23 cellular contexts compared by ENCODE assay signal in the genomic region with DNA sequence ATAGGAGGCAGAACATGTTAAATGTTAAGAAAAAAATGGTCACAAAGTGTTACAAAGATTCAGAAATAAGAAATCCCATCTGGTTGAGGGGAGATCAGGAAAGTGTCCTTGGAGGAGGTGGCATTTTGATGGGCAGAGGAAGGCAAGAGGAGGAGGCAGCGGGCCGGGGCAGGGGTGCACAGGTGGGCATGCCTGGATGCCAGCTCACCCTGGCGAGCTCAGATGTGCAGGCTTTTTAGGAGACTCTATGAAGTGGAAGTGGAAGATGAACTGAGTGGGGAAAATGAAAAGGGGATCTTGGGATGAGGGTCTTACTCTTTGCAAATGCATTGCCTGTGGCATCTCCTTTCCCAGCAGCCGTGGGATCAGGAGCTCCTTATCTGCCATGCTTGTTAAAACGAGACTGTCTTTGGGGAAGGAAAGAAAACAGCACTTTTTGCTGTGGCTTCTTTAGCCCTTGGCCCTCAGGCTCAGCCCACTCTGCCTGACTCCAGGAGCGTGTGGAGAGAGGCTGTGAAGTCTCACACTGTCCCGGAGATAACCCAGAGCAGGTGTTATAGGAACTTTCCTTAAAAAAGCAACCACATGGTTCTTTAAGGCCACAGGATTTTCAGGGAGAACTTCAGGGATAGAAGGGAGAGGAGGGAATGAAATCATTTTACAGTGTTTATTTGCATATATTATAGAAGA.
A peak's percentile ranks its signal among the peaks of the same experiment; 100 is the strongest.
DNase-seq lines count a peak whose midpoint lies in the region; ATAC-seq and TF ChIP-seq lines count a peak whose summit lies in the region.
"Had no signal": no experiment of that assay in that cellular context is flagged by ENCODE, and none has a peak within 500 bp of the region (broad histone marks: within the 10 kb centered on the region; RNA-seq: fewer than 3 reads in every experiment).

No MANE protein-coding gene starts in this region.

- POLR2A ChIA-PET in activated CD4-positive, alpha-beta T cell treated with anti-CD3 and anti-CD28 coated beads for 36 hours (lab: Charles Lee): no interaction called here

- H3K36me3 ChIP-seq in body of pancreas (replicated peaks in 1 of 2; ENCODE audit: insufficient read depth in 1 of 2, low read depth in 2 of 2): no peaks in the 10 kb centered on the region
- H3K36me3 ChIP-seq in mesendoderm (ENCODE audit: control insufficient read depth, insufficient read depth, low read length): peaks cover 2% of the 10 kb centered on the region
- H3K36me3 ChIP-seq in upper lobe of left lung: peaks cover 0 to 32% (median 2%) of the 10 kb centered on the region in 4 donors

- intact Hi-C loops in activated CD4-positive, alpha-beta T cell treated with anti-CD3 and anti-CD28 coated beads, Interleukin-2, amount 10 ng/mL, durations not matched to agents 24 days and 14 days (cut with micrococcal nuclease): no loop called here
- intact Hi-C loops in activated CD4-positive, alpha-beta T cell treated with anti-CD3 and anti-CD28 coated beads for 36 hours (cut with DNase I, micrococcal nuclease): no loop called here
- intact Hi-C loops in body of pancreas (cut with DNase I): no loop called here

- peaks cover 7% of the 10 kb centered on the region for H3K4me1 Mint-ChIP-seq in activated CD4-positive, alpha-beta T cell treated with anti-CD3 and anti-CD28 coated beads, Interleukin-2, amount 10 ng/mL, durations not matched to agents 24 days and 14 days
- peaks cover 20% of the 10 kb centered on the region for H3K4me1 Mint-ChIP-seq in activated CD4-positive, alpha-beta T cell treated with anti-CD3 and anti-CD28 coated beads for 36 hours

- WGBS in body of pancreas, 2 donors: 58 to 69% methylated on average over 7 of the region's 7 CpGs
- no CpG with 5 or more reads among the region's 7 CpGs for WGBS in mesendoderm (ENCODE audit: extremely low coverage, insufficient coverage, low lambda C conversion rate)
- 83 to 86% methylated on average over 7 of the region's 7 CpGs for WGBS in upper lobe of left lung, 2 donors

- H3K4me1 ChIP-seq in body of pancreas (peaks cover 64% of the 10 kb centered on the region), mesendoderm (ENCODE audit: control insufficient read depth, low read depth, low read length) (no peaks in the 10 kb centered on the region), upper lobe of left lung (peaks cover 10 to 30% (median 22%) of the 10 kb centered on the region in 4 donors)

- H3K27ac ChIP-seq in body of pancreas (peak overlapping the region in 3 of 4 donors; percentile 20 to 71 (median 62)), mesendoderm (ENCODE audit: low read depth, low read length) (peak overlapping the region; percentile 48), upper lobe of left lung (peak overlapping the region in 3 of 4 donors; percentile 3 to 48 (median 35))
- H3K27ac ChIP-seq: PC-9 had no signal

- no peak overlapping the region for H3K9ac ChIP-seq in mesendoderm (ENCODE audit: low read length)

- peaks cover 8% of the 10 kb centered on the region for H3K79me1 ChIP-seq in mesendoderm (ENCODE audit: low read length)

- TF ChIP-seq CTCF in body of pancreas (IDR thresholded peaks at IDR 0.05) (no peak), upper lobe of left lung (IDR thresholded peaks at IDR 0.05) (no peak)

- H3K79me2 ChIP-seq in mesendoderm (ENCODE audit: control insufficient read depth, insufficient read depth, low read length): no peaks in the 10 kb centered on the region

- H3K18ac ChIP-seq in mesendoderm (ENCODE audit: low read length): no peak overlapping the region

- no peaks in the 10 kb centered on the region for H3K9me3 Mint-ChIP-seq in activated CD4-positive, alpha-beta T cell treated with anti-CD3 and anti-CD28 coated beads, Interleukin-2, amount 10 ng/mL, durations not matched to agents 24 days and 14 days
- no peaks in the 10 kb centered on the region for H3K9me3 Mint-ChIP-seq in activated CD4-positive, alpha-beta T cell treated with anti-CD3 and anti-CD28 coated beads for 36 hours (ENCODE audit: low read depth)
- H3K9me3 Mint-ChIP-seq: activated naive CD8-positive, alpha-beta T cell treated with anti-CD3 and anti-CD28 coated beads, Interleukin-2, amount 50 U/mL, for 24 hours; activated T-cell treated with anti-CD3 and anti-CD28 coated beads, Interleukin-2, amount 50 U/mL, for 4 hours; stimulated activated effector memory CD8-positive, alpha-beta T cell treated with anti-CD3 and anti-CD28 coated beads, Interleukin-12 subunit alpha, Interleukin-12 subunit beta, amount 100 ng/mL, for 72 hours had no signal

- no peaks in the 10 kb centered on the region for H3K27me3 Mint-ChIP-seq in activated CD4-positive, alpha-beta T cell treated with anti-CD3 and anti-CD28 coated beads, Interleukin-2, amount 10 ng/mL, durations not matched to agents 24 days and 14 days
- H3K27me3 Mint-ChIP-seq in activated CD4-positive, alpha-beta T cell treated with anti-CD3 and anti-CD28 coated beads for 36 hours: no peaks in the 10 kb centered on the region
- H3K27me3 Mint-ChIP-seq: activated naive CD8-positive, alpha-beta T cell treated with anti-CD3 and anti-CD28 coated beads, Interleukin-2, amount 50 U/mL, for 24 hours had no signal

- H4K5ac ChIP-seq in mesendoderm (ENCODE audit: low read length): no peak overlapping the region

- no peak overlapping the region for H3K27ac Mint-ChIP-seq in activated CD4-positive, alpha-beta T cell treated with anti-CD3 and anti-CD28 coated beads, Interleukin-2, amount 10 ng/mL, durations not matched to agents 24 days and 14 days
- no peak overlapping the region for H3K27ac Mint-ChIP-seq in activated CD4-positive, alpha-beta T cell treated with anti-CD3 and anti-CD28 coated beads for 36 hours
- H3K27ac Mint-ChIP-seq: activated naive CD8-positive, alpha-beta T cell treated with anti-CD3 and anti-CD28 coated beads, Interleukin-2, amount 50 U/mL, for 24 hours; stimulated activated effector memory CD8-positive, alpha-beta T cell treated with anti-CD3 and anti-CD28 coated beads, Interleukin-12 subunit alpha, Interleukin-12 subunit beta, amount 100 ng/mL, for 72 hours had no signal

- H3K4ac ChIP-seq in mesendoderm (ENCODE audit: low read depth, low read length): no peak overlapping the region

- no peak overlapping the region for H2BK15ac ChIP-seq in mesendoderm (replicated peaks; ENCODE audit: low read depth)

- peak; percentile 50 for DNase-seq in activated CD4-positive, alpha-beta T cell treated with anti-CD3 and anti-CD28 coated beads, Interleukin-2, amount 10 ng/mL, durations not matched to agents 24 days and 14 days
- no peak for DNase-seq in activated CD4-positive, alpha-beta T cell treated with anti-CD3 and anti-CD28 coated beads for 36 hours
- DNase-seq in body of pancreas (no peak), mesendoderm (peak; percentile 59), upper lobe of left lung (peak in 1 of 2 donors; percentile 41), mesenteric fat pad (ENCODE audit: low spot score) (no peak), kidney tubule cell (ENCODE audit: low spot score) (no peak)
- DNase-seq: activated CD4-positive, alpha-beta T cell treated with anti-CD3 and anti-CD28 coated beads, Interleukin-2, amount 50 U/mL, for 1 hour; activated naive CD8-positive, alpha-beta T cell treated with anti-CD3 and anti-CD28 coated beads, Interleukin-2, amount 50 U/mL, for 24 hours; activated T-cell treated with anti-CD3 and anti-CD28 coated beads, Interleukin-2, amount 50 U/mL, for 4 hours; BE2C; dermis blood vessel endothelial cell; DMS53; NCI-H1048; NCI-H1694 treated with DMSO at 0.1 percent for 48 hours; NK-92 treated with Interleukin-12 subunit alpha and Interleukin-12 subunit beta, amount 100 ng/mL, for 24 hours; PC-9; right cardiac atrium; Right ventricle myocardium superior; stimulated activated CD4-positive, alpha-beta T cell treated with anti-CD3 and anti-CD28 coated beads, Interleukin-4, amount 100 ng/mL, for 24 hours had no signal

- H3K36me3 Mint-ChIP-seq in activated CD4-positive, alpha-beta T cell treated with anti-CD3 and anti-CD28 coated beads, Interleukin-2, amount 10 ng/mL, durations not matched to agents 24 days and 14 days (ENCODE audit: low read depth): peaks cover 48% of the 10 kb centered on the region
- H3K36me3 Mint-ChIP-seq in activated CD4-positive, alpha-beta T cell treated with anti-CD3 and anti-CD28 coated beads for 36 hours (ENCODE audit: low read depth): peaks cover 38% of the 10 kb centered on the region

- no peak overlapping the region for H2BK5ac ChIP-seq in mesendoderm (ENCODE audit: low read length)

- TF ChIP-seq EP300 in upper lobe of left lung (IDR thresholded peaks at IDR 0.05): no peak

- CTCF ChIA-PET in activated CD4-positive, alpha-beta T cell treated with anti-CD3 and anti-CD28 coated beads for 36 hours (lab: Charles Lee): interaction anchor here (1.0 kb wide), 1 partner anchor 189 kb away, joined by 4 read pairs; no protein-coding TSS in a partner anchor

- no peak overlapping the region for H3K4me2 ChIP-seq in mesendoderm (ENCODE audit: low read length)
- H3K4me2 ChIP-seq: PC-9 had no signal

- TF ChIP-seq POLR2A in body of pancreas (IDR thresholded peaks at IDR 0.05): no peak
- TF ChIP-seq POLR2A in upper lobe of left lung (IDR thresholded peaks at IDR 0.05): no peak

- no peak overlapping the region for H3K56ac ChIP-seq in mesendoderm (ENCODE audit: low read length)

- H2AK5ac ChIP-seq in mesendoderm (ENCODE audit: low read length): no peak overlapping the region

- H3K27me3 ChIP-seq in body of pancreas: no peaks in the 10 kb centered on the region
- no peaks in the 10 kb centered on the region for H3K27me3 ChIP-seq in mesendoderm (ENCODE audit: insufficient read depth, low read length, poor library complexity)
- no peaks in the 10 kb centered on the region for H3K27me3 ChIP-seq in upper lobe of left lung
- H3K27me3 ChIP-seq: BE2C had no signal

- H3K23ac ChIP-seq in mesendoderm (ENCODE audit: low read length): no peak overlapping the region

- no peak overlapping the region for H2BK120ac ChIP-seq in mesendoderm (ENCODE audit: low read depth, low read length)

- H3K4me3 ChIP-seq in body of pancreas: no peak overlapping the region
- H3K4me3 ChIP-seq in mesendoderm (ENCODE audit: low read length): no peak overlapping the region
- no peak overlapping the region for H3K4me3 ChIP-seq in upper lobe of left lung
- H3K4me3 ChIP-seq: lung, PC-9 had no signal

- no peak overlapping the region for H3K4me3 Mint-ChIP-seq in activated CD4-positive, alpha-beta T cell treated with anti-CD3 and anti-CD28 coated beads, Interleukin-2, amount 10 ng/mL, durations not matched to agents 24 days and 14 days
- H3K4me3 Mint-ChIP-seq in activated CD4-positive, alpha-beta T cell treated with anti-CD3 and anti-CD28 coated beads for 36 hours: no peak overlapping the region
- H3K4me3 Mint-ChIP-seq: activated naive CD8-positive, alpha-beta T cell treated with anti-CD3 and anti-CD28 coated beads, Interleukin-2, amount 50 U/mL, for 24 hours; activated T-cell treated with anti-CD3 and anti-CD28 coated beads, Interleukin-2, amount 50 U/mL, for 4 hours; stimulated activated effector memory CD8-positive, alpha-beta T cell treated with anti-CD3 and anti-CD28 coated beads, Interleukin-12 subunit alpha, Interleukin-12 subunit beta, amount 100 ng/mL, for 72 hours had no signal

- no peak overlapping the region for H4K8ac ChIP-seq in mesendoderm (ENCODE audit: low read depth, low read length)

- no peak for ATAC-seq in activated CD4-positive, alpha-beta T cell treated with anti-CD3 and anti-CD28 coated beads for 36 hours
- ATAC-seq in body of pancreas (no peak), upper lobe of left lung (ENCODE audit: low FRiP score in 2 of 2) (no peak), HG03521 (IDR thresholded peaks at IDR 0.05; ENCODE audit: unreplicated experiment) (no peak)
- ATAC-seq: activated naive CD8-positive, alpha-beta T cell treated with anti-CD3 and anti-CD28 coated beads, Interleukin-2, amount 50 U/mL, for 24 hours; activated T-cell treated with anti-CD3 and anti-CD28 coated beads, Interleukin-2, amount 50 U/mL, for 4 hours; right cardiac atrium; stimulated activated effector memory CD8-positive, alpha-beta T cell treated with anti-CD3 and anti-CD28 coated beads, Interleukin-12 subunit alpha, Interleukin-12 subunit beta, amount 100 ng/mL, for 72 hours had no signal

- H3K9me3 ChIP-seq in body of pancreas: no peaks in the 10 kb centered on the region
- no peaks in the 10 kb centered on the region for H3K9me3 ChIP-seq in upper lobe of left lung
- H3K9me3 ChIP-seq: BE2C had no signal

Comparison
In these comparisons a context has a peak if more than half of its experiments do, and no peak if none do; other contexts are left out.
1. DNase-seq: peak in activated CD4-positive, alpha-beta T cell treated with anti-CD3 and anti-CD28 coated beads, Interleukin-2, amount 10 ng/mL, durations not matched to agents 24 days and 14 days (single experiment) and mesendoderm (single experiment); none in activated CD4-positive, alpha-beta T cell treated with anti-CD3 and anti-CD28 coated beads for 36 hours (single experiment), body of pancreas (0 of 4), mesenteric fat pad (single experiment) and kidney tubule cell (single experiment).
2. Peak in every context shown above with its lines, with median percentiles within 50 percentile points of each other: H3K27ac ChIP-seq.